ENCODE assay signal across 35 cellular contexts in the genomic region with DNA sequence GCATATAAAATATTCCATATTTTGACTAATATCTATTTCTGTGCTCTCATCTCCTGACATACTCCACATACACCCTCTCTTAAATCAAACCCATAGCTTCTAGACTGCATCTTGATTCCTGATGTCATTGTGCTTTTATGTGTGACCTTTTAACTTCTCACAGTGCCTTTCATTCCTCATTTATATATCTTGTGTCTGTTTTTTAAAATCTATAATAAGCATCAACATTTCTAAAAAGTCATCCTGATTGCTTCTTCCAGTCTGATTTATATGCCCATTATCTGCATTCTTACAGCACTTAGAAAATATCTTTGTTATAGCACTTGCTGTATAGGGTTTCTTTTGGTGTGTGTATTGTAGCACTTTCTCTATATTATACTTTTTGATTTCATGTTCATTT.
"Had no signal": no experiment of that assay in that cellular context is flagged by ENCODE, and none has a peak within 500 bp of the region (broad histone marks: within the 10 kb centered on the region; RNA-seq: fewer than 3 reads in every experiment).

No MANE protein-coding gene starts in this region.

- H3K27ac ChIP-seq: ascending aorta, cardiac muscle cell, colonic mucosa, VCaP had no signal

- H3K36me3 Mint-ChIP-seq: activated CD4-positive, alpha-beta memory T cell treated with anti-CD3 and anti-CD28 coated beads for 36 hours; activated naive CD4-positive, alpha-beta T cell treated with anti-CD3 and anti-CD28 coated beads, Interleukin-2, amount 50 U/mL, for 72 hours; activated naive CD8-positive, alpha-beta T cell treated with anti-CD3 and anti-CD28 coated beads, Interleukin-2, amount 10 ng/mL, durations not matched to agents 7 days and 5 days; brain had no signal

- H3K4me1 ChIP-seq: ascending aorta, colonic mucosa had no signal

- H3K36me3 ChIP-seq: ascending aorta, cardiac muscle cell, colonic mucosa had no signal

- H3K9me3 ChIP-seq: ascending aorta, colonic mucosa had no signal

- H3K4me3 Mint-ChIP-seq: activated B cell treated with CpG ODN at 0.5 μM for 24 hours; activated CD4-positive, alpha-beta memory T cell treated with anti-CD3 and anti-CD28 coated beads for 36 hours; activated CD4-positive, alpha-beta T cell treated with anti-CD3 and anti-CD28 coated beads, Interleukin-2, amount 10 ng/mL, durations not matched to agents 24 days and 14 days; activated CD8-positive, alpha-beta T cell treated with anti-CD3 and anti-CD28 coated beads for 36 hours; activated naive CD4-positive, alpha-beta T cell treated with anti-CD3 and anti-CD28 coated beads for 36 hours; activated naive CD8-positive, alpha-beta T cell treated with anti-CD3 and anti-CD28 coated beads, Interleukin-2, amount 10 ng/mL, durations not matched to agents 7 days and 5 days; activated naive CD8-positive, alpha-beta T cell treated with anti-CD3 and anti-CD28 coated beads, Interleukin-2, amount 50 U/mL, for 24 hours; activated T-cell treated with anti-CD3 and anti-CD28 coated beads, Interleukin-2, amount 50 U/mL, for 4 hours; activated T-helper 1 cell treated with anti-CD3 and anti-CD28 coated beads, Interleukin-12 subunit alpha, Interleukin-12 subunit beta, Interleukin-2, Interleukin-4 antibody, amounts not matched to agents 30 ng/mL and 10 ng/mL and 1 ng/mL, durations not matched to agents 14 hours and 24 hours and 36 hours; activated T-helper 17 cell treated with anti-CD3 and anti-CD28 coated beads, Interleukin-2, amount 50 U/mL, for 72 hours; brain; central memory CD8-positive, alpha-beta T cell; T-helper 1 cell treated with Interleukin-12 subunit alpha and Interleukin-12 subunit beta and Interleukin-4 antibody, amounts not matched to agents 30 μg/mL and 1 μg/mL, for 36 hours; T-helper 2 cell treated with Interferon-gamma antibody and Interleukin-4, amounts not matched to agents 5 μg/mL and 100 μg/mL, for 36 hours had no signal

- H3K27me3 Mint-ChIP-seq: activated B cell treated with CpG ODN at 0.5 μM for 24 hours; activated CD4-positive, alpha-beta memory T cell treated with anti-CD3 and anti-CD28 coated beads for 36 hours; activated CD4-positive, alpha-beta T cell treated with anti-CD3 and anti-CD28 coated beads, Interleukin-2, amount 10 ng/mL, durations not matched to agents 24 days and 14 days; activated naive CD8-positive, alpha-beta T cell treated with anti-CD3 and anti-CD28 coated beads, Interleukin-2, amount 10 ng/mL, durations not matched to agents 7 days and 5 days; activated T-helper 17 cell treated with anti-CD3 and anti-CD28 coated beads, Interleukin-2, amount 50 U/mL, for 72 hours; brain; central memory CD8-positive, alpha-beta T cell had no signal

- H3K4me3 ChIP-seq: ascending aorta, cardiac muscle cell, colonic mucosa had no signal

- ATAC-seq: activated CD8-positive, alpha-beta T cell treated with anti-CD3 and anti-CD28 coated beads for 36 hours; activated naive CD4-positive, alpha-beta T cell treated with anti-CD3 and anti-CD28 coated beads, Interleukin-2, amount 50 U/mL, for 72 hours; activated naive CD8-positive, alpha-beta T cell treated with anti-CD3 and anti-CD28 coated beads, Interleukin-2, amount 50 U/mL, for 24 hours; activated T-cell treated with anti-CD3 and anti-CD28 coated beads, Interleukin-2, amount 50 U/mL, for 4 hours; activated T-helper 17 cell treated with anti-CD3 and anti-CD28 coated beads, Interleukin-2, amount 50 U/mL, for 72 hours had no signal

- DNase-seq: activated B cell treated with CpG ODN at 0.5 μM for 24 hours; activated CD4-positive, alpha-beta memory T cell treated with anti-CD3 and anti-CD28 coated beads for 36 hours; activated CD4-positive, alpha-beta T cell treated with anti-CD3 and anti-CD28 coated beads for 4 hours; activated CD4-positive, alpha-beta T cell treated with anti-CD3 and anti-CD28 coated beads, Interleukin-2, amount 10 ng/mL, durations not matched to agents 24 days and 14 days; activated CD4-positive, alpha-beta T cell treated with anti-CD3 and anti-CD28 coated beads, Interleukin-2, amount 50 U/mL, for 1 hour; activated CD4-positive, alpha-beta T cell treated with anti-CD3 and anti-CD28 coated beads, Interleukin-2, amount 50 U/mL, for 4 hours; activated CD4-positive, CD25-positive, alpha-beta regulatory T cell treated with anti-CD3 and anti-CD28 coated beads, Interleukin-2, amount 50 U/mL, for 72 hours; activated CD8-positive, alpha-beta memory T cell treated with anti-CD3 and anti-CD28 coated beads, Interleukin-2, amount 50 U/mL, for 4 hours; activated CD8-positive, alpha-beta T cell treated with anti-CD3 and anti-CD28 coated beads for 36 hours; activated effector memory CD4-positive, alpha-beta T cell treated with anti-CD3 and anti-CD28 coated beads, Interleukin-2, amount 50 U/mL, for 16 hours; activated gamma-delta T cell treated with Interleukin-2 at 50 U/mL for 16 hours; activated naive CD4-positive, alpha-beta T cell; activated naive CD4-positive, alpha-beta T cell treated with anti-CD3 and anti-CD28 coated beads for 36 hours; activated naive CD4-positive, alpha-beta T cell treated with anti-CD3 and anti-CD28 coated beads, Interleukin-2, amount 50 U/mL, for 16 hours; activated naive CD8-positive, alpha-beta T cell treated with anti-CD3 and anti-CD28 coated beads, Interleukin-2, amount 10 ng/mL, durations not matched to agents 7 days and 5 days; activated naive CD8-positive, alpha-beta T cell treated with anti-CD3 and anti-CD28 coated beads, Interleukin-2, amount 50 U/mL, for 24 hours; activated T-cell treated with anti-CD3 and anti-CD28 coated beads for 4 hours; activated T-cell treated with anti-CD3 and anti-CD28 coated beads, Interleukin-2, amount 50 U/mL, for 1 hour; activated T-cell treated with anti-CD3 and anti-CD28 coated beads, Interleukin-2, amount 50 U/mL, for 4 hours; amygdala; anterior cingulate cortex; cerebellar nuclear complex; colonic mucosa; T-helper 2 cell; T-helper 9 cell had no signal

- H3K27ac Mint-ChIP-seq: activated B cell treated with CpG ODN at 0.5 μM for 24 hours; activated CD4-positive, alpha-beta memory T cell treated with anti-CD3 and anti-CD28 coated beads for 36 hours; activated CD4-positive, alpha-beta T cell treated with anti-CD3 and anti-CD28 coated beads, Interleukin-2, amount 10 ng/mL, durations not matched to agents 24 days and 14 days; activated CD8-positive, alpha-beta T cell treated with anti-CD3 and anti-CD28 coated beads for 36 hours; activated naive CD4-positive, alpha-beta T cell treated with anti-CD3 and anti-CD28 coated beads for 36 hours; activated naive CD4-positive, alpha-beta T cell treated with anti-CD3 and anti-CD28 coated beads, Interleukin-2, amount 50 U/mL, for 72 hours; activated naive CD8-positive, alpha-beta T cell treated with anti-CD3 and anti-CD28 coated beads, Interleukin-2, amount 10 ng/mL, durations not matched to agents 7 days and 5 days; activated naive CD8-positive, alpha-beta T cell treated with anti-CD3 and anti-CD28 coated beads, Interleukin-2, amount 50 U/mL, for 24 hours; activated T-helper 1 cell treated with anti-CD3 and anti-CD28 coated beads, Interleukin-12 subunit alpha, Interleukin-12 subunit beta, Interleukin-2, Interleukin-4 antibody, amounts not matched to agents 30 ng/mL and 10 ng/mL and 1 ng/mL, durations not matched to agents 14 hours and 24 hours and 36 hours; activated T-helper 17 cell treated with anti-CD3 and anti-CD28 coated beads, Interleukin-2, amount 50 U/mL, for 72 hours; T-helper 1 cell treated with Interleukin-12 subunit alpha and Interleukin-12 subunit beta and Interleukin-4 antibody, amounts not matched to agents 30 μg/mL and 1 μg/mL, for 36 hours; T-helper 2 cell treated with Interferon-gamma antibody and Interleukin-4, amounts not matched to agents 5 μg/mL and 100 μg/mL, for 36 hours had no signal

- H3K9me3 Mint-ChIP-seq: activated CD4-positive, alpha-beta memory T cell treated with anti-CD3 and anti-CD28 coated beads for 36 hours; activated CD4-positive, alpha-beta T cell treated with anti-CD3 and anti-CD28 coated beads, Interleukin-2, amount 10 ng/mL, durations not matched to agents 24 days and 14 days; activated CD8-positive, alpha-beta T cell treated with anti-CD3 and anti-CD28 coated beads for 36 hours; activated naive CD4-positive, alpha-beta T cell treated with anti-CD3 and anti-CD28 coated beads for 36 hours; activated naive CD4-positive, alpha-beta T cell treated with anti-CD3 and anti-CD28 coated beads, Interleukin-2, amount 50 U/mL, for 72 hours; activated naive CD8-positive, alpha-beta T cell treated with anti-CD3 and anti-CD28 coated beads, Interleukin-2, amount 10 ng/mL, durations not matched to agents 7 days and 5 days; activated naive CD8-positive, alpha-beta T cell treated with anti-CD3 and anti-CD28 coated beads, Interleukin-2, amount 50 U/mL, for 24 hours; activated T-cell treated with anti-CD3 and anti-CD28 coated beads, Interleukin-2, amount 50 U/mL, for 4 hours; activated T-helper 1 cell treated with anti-CD3 and anti-CD28 coated beads, Interleukin-12 subunit alpha, Interleukin-12 subunit beta, Interleukin-2, Interleukin-4 antibody, amounts not matched to agents 30 ng/mL and 10 ng/mL and 1 ng/mL, durations not matched to agents 14 hours and 24 hours and 36 hours; activated T-helper 17 cell treated with anti-CD3 and anti-CD28 coated beads, Interleukin-2, amount 50 U/mL, for 72 hours; brain; central memory CD8-positive, alpha-beta T cell; T-helper 1 cell treated with Interleukin-12 subunit alpha and Interleukin-12 subunit beta and Interleukin-4 antibody, amounts not matched to agents 30 μg/mL and 1 μg/mL, for 36 hours; T-helper 2 cell treated with Interferon-gamma antibody and Interleukin-4, amounts not matched to agents 5 μg/mL and 100 μg/mL, for 36 hours had no signal

- H3K4me1 Mint-ChIP-seq: activated B cell treated with CpG ODN at 0.5 μM for 24 hours; activated CD4-positive, alpha-beta T cell treated with anti-CD3 and anti-CD28 coated beads, Interleukin-2, amount 10 ng/mL, durations not matched to agents 24 days and 14 days; activated naive CD8-positive, alpha-beta T cell treated with anti-CD3 and anti-CD28 coated beads, Interleukin-2, amount 10 ng/mL, durations not matched to agents 7 days and 5 days; activated naive CD8-positive, alpha-beta T cell treated with anti-CD3 and anti-CD28 coated beads, Interleukin-2, amount 50 U/mL, for 24 hours; activated T-helper 17 cell treated with anti-CD3 and anti-CD28 coated beads, Interleukin-2, amount 50 U/mL, for 72 hours; central memory CD8-positive, alpha-beta T cell had no signal

- H3K27me3 ChIP-seq: ascending aorta, cardiac muscle cell, colonic mucosa had no signal
